In the genomic region with DNA sequence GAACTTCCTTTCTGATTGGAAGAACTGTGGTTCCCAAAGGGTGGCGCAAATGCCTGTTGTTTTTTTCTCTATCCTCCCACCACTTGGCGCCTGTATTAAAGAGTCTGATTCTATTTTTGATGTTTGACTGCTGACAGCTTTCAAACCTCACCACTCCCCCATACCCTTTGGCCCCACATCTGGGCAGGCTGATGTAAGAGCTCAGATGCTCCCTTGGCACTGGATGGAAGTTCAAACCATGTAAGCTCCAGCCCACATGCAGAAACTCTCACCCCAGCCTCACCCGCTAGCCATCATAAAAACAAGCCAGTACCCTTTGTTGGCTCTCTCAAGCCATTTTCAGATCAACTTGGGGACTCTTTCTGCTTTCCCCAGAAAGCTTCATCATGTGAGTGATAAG, we compare ENCODE assay signal across 21 cellular contexts. TPM values are rescaled to one million over a fixed set of nuclear protein-coding genes. Genes with fewer than 3 reads are reported as not detected.
A peak's percentile ranks its signal among the peaks of the same experiment; 100 is the strongest.
DNase-seq lines count a peak whose midpoint lies in the region; ATAC-seq and TF ChIP-seq lines count a peak whose summit lies in the region.
"Had no signal": no experiment of that assay in that cellular context is flagged by ENCODE, and none has a peak within 500 bp of the region (broad histone marks: within the 10 kb centered on the region; RNA-seq: fewer than 3 reads in every experiment).

No MANE protein-coding gene starts in this region.

- H3K27ac ChIP-seq in liver (ENCODE audit: low read depth in 1 of 2, low read length in 2 of 2) (no peak overlapping the region), breast epithelium (no peak overlapping the region)
- H3K27ac ChIP-seq: esophagus squamous epithelium, heart left ventricle, left ventricle myocardium inferior, suprapubic skin had no signal

- no peak overlapping the region for H3K4me3 ChIP-seq in AG10803 (ENCODE audit: low read length)
- H3K4me3 ChIP-seq in Loucy (ENCODE audit: low read length, poor library complexity, severe bottlenecking), result no peak overlapping the region
- H3K4me3 ChIP-seq in adipocyte (ENCODE audit: low read length), result no peak overlapping the region
- H3K4me3 ChIP-seq in liver (ENCODE audit: low read depth in 1 of 3, low read length in 3 of 3), result no peak overlapping the region
- no peak overlapping the region for H3K4me3 ChIP-seq in breast epithelium
- H3K4me3 ChIP-seq: esophagus squamous epithelium, heart left ventricle, left ventricle myocardium inferior, mucosa of descending colon, suprapubic skin had no signal

- peaks cover 6% of the 10 kb centered on the region for H3K36me3 Mint-ChIP-seq in T-helper 17 cell (ENCODE audit: low read depth)
- H3K36me3 Mint-ChIP-seq: activated naive CD8-positive, alpha-beta T cell treated with anti-CD3 and anti-CD28 coated beads for 36 hours had no signal

- H3K27me3 ChIP-seq in Loucy (ENCODE audit: insufficient read depth, low read length, poor library complexity, severe bottlenecking) (no peaks in the 10 kb centered on the region), adipocyte (replicated peaks; ENCODE audit: control insufficient read depth, insufficient read depth, low read length) (no peaks in the 10 kb centered on the region), liver (ENCODE audit: control insufficient read depth in 4 of 4, insufficient read depth in 4 of 4, low read length in 3 of 4) (no peaks in the 10 kb centered on the region), breast epithelium (no peaks in the 10 kb centered on the region)
- H3K27me3 ChIP-seq: suprapubic skin had no signal

- no peaks in the 10 kb centered on the region for H3K9me3 ChIP-seq in Loucy (ENCODE audit: insufficient read depth, low read depth, low read length)
- no peaks in the 10 kb centered on the region for H3K9me3 ChIP-seq in adipocyte (ENCODE audit: control insufficient read depth, low read length)
- H3K9me3 ChIP-seq in liver (ENCODE audit: control insufficient read depth in 4 of 4, low read length in 3 of 4), result no peaks in the 10 kb centered on the region
- no peaks in the 10 kb centered on the region for H3K9me3 ChIP-seq in T-helper 17 cell (ENCODE audit: control insufficient read depth, low read length, poor library complexity, severe bottlenecking)
- H3K9me3 ChIP-seq in breast epithelium, result no peaks in the 10 kb centered on the region
- H3K9me3 ChIP-seq: esophagus squamous epithelium, heart left ventricle, left ventricle myocardium inferior, mucosa of descending colon, suprapubic skin had no signal

- peaks cover 59% of the 10 kb centered on the region for H3K27me3 Mint-ChIP-seq in T-helper 17 cell

- no peak for TF ChIP-seq CTCF in AG10803 (conservative IDR thresholded peaks at IDR 0.05; ENCODE audit: low read length)
- no peak for TF ChIP-seq CTCF in Loucy (conservative IDR thresholded peaks at IDR 0.05; ENCODE audit: low read length)
- TF ChIP-seq CTCF in liver (IDR thresholded peaks at IDR 0.05; ENCODE audit: low read depth, low read length, missing input control), result no peak
- no peak for TF ChIP-seq CTCF in breast epithelium (IDR thresholded peaks at IDR 0.05)

- no peak overlapping the region for H3K27ac Mint-ChIP-seq in T-helper 17 cell
- H3K27ac Mint-ChIP-seq: activated CD4-positive, alpha-beta T cell treated with anti-CD3 and anti-CD28 coated beads, Interleukin-2, amount 10 ng/mL, durations not matched to agents 7 days and 5 days; activated naive CD8-positive, alpha-beta T cell treated with anti-CD3 and anti-CD28 coated beads for 36 hours had no signal

- intact Hi-C loops in breast epithelium (cut with DNase I; ENCODE audit: low total_unique reads), result no loop called here

- no peak overlapping the region for H3K4me2 ChIP-seq in Loucy (ENCODE audit: low read depth, low read length, poor library complexity, severe bottlenecking)

- H3K79me2 ChIP-seq in Loucy (ENCODE audit: insufficient read depth, low read length), result no peaks in the 10 kb centered on the region

- peak overlapping the region; percentile 24; the same call in 1 of the 2 replicates for H2AFZ ChIP-seq in Loucy (ENCODE audit: low read length)

- no peak for TF ChIP-seq RAD21 in liver (IDR thresholded peaks at IDR 0.05)

- H3K9ac ChIP-seq in Loucy (ENCODE audit: low read depth, low read length, poor library complexity, severe bottlenecking) (no peak overlapping the region), adipocyte (ENCODE audit: low read length) (peak overlapping the region; percentile 2), liver (ENCODE audit: low read depth in 1 of 2, low read length in 2 of 2) (no peak overlapping the region)

- no peaks in the 10 kb centered on the region for H3K36me3 ChIP-seq in Loucy (ENCODE audit: insufficient read depth, low read length)
- H3K36me3 ChIP-seq in adipocyte (ENCODE audit: control insufficient read depth, insufficient read depth, low read length, severe bottlenecking), result no peaks in the 10 kb centered on the region
- H3K36me3 ChIP-seq in liver (ENCODE audit: control insufficient read depth in 4 of 4, insufficient read depth in 3 of 4, low read depth in 1 of 4, low read length in 3 of 4), result no peaks in the 10 kb centered on the region
- no peaks in the 10 kb centered on the region for H3K36me3 ChIP-seq in breast epithelium
- H3K36me3 ChIP-seq: esophagus squamous epithelium, heart left ventricle, left ventricle myocardium inferior, suprapubic skin had no signal

- ATAC-seq in T-helper 17 cell, result no peak
- ATAC-seq: effector memory CD8-positive, alpha-beta T cell; mucosa of descending colon had no signal

- peaks cover 7% of the 10 kb centered on the region for H3K4me1 Mint-ChIP-seq in T-helper 17 cell

- H3K4me1 ChIP-seq in Loucy (ENCODE audit: insufficient read depth, low read length, poor library complexity, severe bottlenecking), result peaks cover 15% of the 10 kb centered on the region
- H3K4me1 ChIP-seq in adipocyte (ENCODE audit: control insufficient read depth, insufficient read depth, low read length), result peaks cover 39% of the 10 kb centered on the region
- H3K4me1 ChIP-seq in liver (ENCODE audit: control insufficient read depth in 4 of 4, insufficient read depth in 4 of 4, low read length in 3 of 4), result no peaks in the 10 kb centered on the region
- no peaks in the 10 kb centered on the region for H3K4me1 ChIP-seq in breast epithelium
- H3K4me1 ChIP-seq: left ventricle myocardium inferior, suprapubic skin had no signal

- WGBS in liver, result 92% methylated on average over 3 of the region's 3 CpGs

- H3K9me2 ChIP-seq in Loucy (replicated peaks; ENCODE audit: low read depth, low read length), result no peaks in the 10 kb centered on the region

- TF ChIP-seq POLR2A in breast epithelium (IDR thresholded peaks at IDR 0.05), result no peak

- H3K4me3 Mint-ChIP-seq in T-helper 17 cell, result no peak overlapping the region
- H3K4me3 Mint-ChIP-seq: activated CD4-positive, alpha-beta T cell treated with anti-CD3 and anti-CD28 coated beads, Interleukin-2, amount 10 ng/mL, durations not matched to agents 7 days and 5 days; activated naive CD8-positive, alpha-beta T cell treated with anti-CD3 and anti-CD28 coated beads for 36 hours; effector memory CD8-positive, alpha-beta T cell had no signal

- H3F3A ChIP-seq in Loucy (ENCODE audit: low read depth), result no peaks in the 10 kb centered on the region

- H4K20me1 ChIP-seq in Loucy (ENCODE audit: insufficient read depth, low read length, poor library complexity, severe bottlenecking), result no peaks in the 10 kb centered on the region

- peak; percentile 42 for DNase-seq in AG10803 (ENCODE audit: low read depth)
- no peak for DNase-seq in adipocyte (ENCODE audit: low read depth)
- DNase-seq in T-helper 17 cell, result no peak
- no peak for DNase-seq in kidney tubule cell (ENCODE audit: low spot score)
- no peak for DNase-seq in putamen (ENCODE audit: low spot score)
- no peak for DNase-seq in breast epithelium (ENCODE audit: low spot score in 2 of 2)
- DNase-seq: activated CD4-positive, alpha-beta T cell treated with anti-CD3 and anti-CD28 coated beads, Interleukin-2, amount 10 ng/mL, durations not matched to agents 7 days and 5 days; activated naive CD8-positive, alpha-beta T cell treated with anti-CD3 and anti-CD28 coated beads for 36 hours; C1 segment of cervical spinal cord; effector memory CD8-positive, alpha-beta T cell; esophagus squamous epithelium; left ventricle myocardium inferior; mucosa of descending colon; NCI-H2107; NCI-H510A treated with DMSO at 0.1 percent for 48 hours; nucleus accumbens; retina had no signal

TF ChIP-seq in liver, 16 proteins besides CTCF, POLR2A, EP300 and RAD21:
- TF ChIP-seq FOXA2 (IDR thresholded peaks at IDR 0.05) (no peak), EGR1 (IDR thresholded peaks at IDR 0.05; ENCODE audit: low read depth in 2 of 2) (no peak), HNF4A (conservative IDR thresholded peaks at IDR 0.05) (peak in 1 of 2 donors; percentile 18), ATF3 (IDR thresholded peaks at IDR 0.05) (peak; percentile 39), HNF4G (IDR thresholded peaks at IDR 0.05) (no peak)
TF ChIP-seq in liver: peak in this region for 2.

RNA-seq across cellular contexts. Expression of gene TMEM14A, which starts 20.0 kb away (rescaled TPM):
- total RNA-seq in liver (10 to 100 TPM; 15.6 to 22.9 TPM), T-helper 17 cell (1 to 10 TPM; 7.8 to 8.7 TPM), breast epithelium (10 to 100 TPM; 16.5 to 33.2 (median 19.7) TPM)
- 10 to 100 TPM; 23.0 to 63.6 TPM for polyA plus RNA-seq in liver
